Comparison of ENCODE assay signal across 16 cellular contexts in genomic region chr1:160542303-160542945, GRCh38. TPM values are rescaled to one million over a fixed set of nuclear protein-coding genes. Genes with fewer than 3 reads are reported as not detected.
A peak's percentile ranks its signal among the peaks of the same experiment; 100 is the strongest.
DNase-seq lines count a peak whose midpoint lies in the region; ATAC-seq, FAIRE-seq and TF ChIP-seq lines count a peak whose summit lies in the region.
"Had no signal": no experiment of that assay in that cellular context is flagged by ENCODE, and none has a peak within 500 bp of the region (broad histone marks: within the 10 kb centered on the region; RNA-seq: fewer than 3 reads in every experiment).

No MANE protein-coding gene starts in this region.

- peaks cover 6% of the 10 kb centered on the region for H3K9me3 Mint-ChIP-seq in natural killer cell treated with Interleukin-12 subunit alpha and Interleukin-12 subunit beta and Interleukin-15 and Interleukin-18, amount 100 ng/mL, for 72 hours
- H3K9me3 Mint-ChIP-seq: HFFc6; T-helper 1 cell treated with Interleukin-12 subunit alpha and Interleukin-12 subunit beta and Interleukin-4 antibody, amounts not matched to agents 30 μg/mL and 1 μg/mL, for 36 hours had no signal

- no peak overlapping the region for H3K4me3 ChIP-seq in fibroblast of villous mesenchyme (ENCODE audit: low read depth, low read length)

- peak overlapping the region; percentile 87 to 98 for H3K27ac Mint-ChIP-seq in natural killer cell treated with Interleukin-12 subunit alpha and Interleukin-12 subunit beta and Interleukin-15 and Interleukin-18, amount 100 ng/mL, for 72 hours
- H3K27ac Mint-ChIP-seq: HFFc6; T-helper 1 cell treated with Interleukin-12 subunit alpha and Interleukin-12 subunit beta and Interleukin-4 antibody, amounts not matched to agents 30 μg/mL and 1 μg/mL, for 36 hours had no signal

- no peak for ATAC-seq in natural killer cell treated with Interleukin-12 subunit alpha and Interleukin-12 subunit beta and Interleukin-15 and Interleukin-18, amount 100 ng/mL, for 72 hours
- ATAC-seq: sciatic nerve had no signal

- peak; percentile 58 for DNase-seq in Caki2 (ENCODE audit: low read depth)
- peak; percentile 32 for DNase-seq in RCC 7860 (ENCODE audit: low spot score)
- DNase-seq in fibroblast of villous mesenchyme (ENCODE audit: low read depth) = peak; percentile 28
- DNase-seq in natural killer cell treated with Interleukin-12 subunit alpha and Interleukin-12 subunit beta and Interleukin-15 and Interleukin-18, amount 100 ng/mL, for 72 hours (ENCODE audit: low spot score) = no peak
- no peak for DNase-seq in NCI-H2196 treated with DMSO at 0.1 percent for 48 hours (lab: John Stamatoyannopoulos, UW; ENCODE audit: unreplicated experiment)
- no peak for DNase-seq in H54 (ENCODE audit: insufficient read length, low spot score)
- DNase-seq in OCI-M1 (lab: John Stamatoyannopoulos, UW) = no peak
- no peak for DNase-seq in occipital lobe (lab: John Stamatoyannopoulos, UW)
- DNase-seq: activated CD4-positive, alpha-beta T cell treated with anti-CD3 and anti-CD28 coated beads for 4 hours; activated gamma-delta T cell; COR-L47; HFFc6; NCI-H1436 treated with DMSO at 0.1 percent for 48 hours; NCI-H524 had no signal

- peaks cover 36 to 44% of the 10 kb centered on the region in 2 donors for H3K4me1 Mint-ChIP-seq in natural killer cell treated with Interleukin-12 subunit alpha and Interleukin-12 subunit beta and Interleukin-15 and Interleukin-18, amount 100 ng/mL, for 72 hours (ENCODE audit: low read depth in 2 of 2)

- no peak for TF ChIP-seq POLR2A in H54 (IDR thresholded peaks at IDR 0.05; ENCODE audit: low read depth, low read length)

- no peaks in the 10 kb centered on the region for H3K27me3 Mint-ChIP-seq in natural killer cell treated with Interleukin-12 subunit alpha and Interleukin-12 subunit beta and Interleukin-15 and Interleukin-18, amount 100 ng/mL, for 72 hours

- no peak for TF ChIP-seq CTCF in fibroblast of villous mesenchyme (IDR thresholded peaks at IDR 0.05; ENCODE audit: insufficient read depth, low read depth, low read length)

- in situ Hi-C loops in Caki2 (cut with HindIII; ENCODE audit: low pct_unique_long_range_greater_than_20kb, low sequenced_read_pairs) = no loop called here

- H3K4me3 Mint-ChIP-seq in natural killer cell treated with Interleukin-12 subunit alpha and Interleukin-12 subunit beta and Interleukin-15 and Interleukin-18, amount 100 ng/mL, for 72 hours = no peak overlapping the region
- H3K4me3 Mint-ChIP-seq: HFFc6; T-helper 1 cell treated with Interleukin-12 subunit alpha and Interleukin-12 subunit beta and Interleukin-4 antibody, amounts not matched to agents 30 μg/mL and 1 μg/mL, for 36 hours had no signal

- no peaks in the 10 kb centered on the region for H3K36me3 Mint-ChIP-seq in natural killer cell treated with Interleukin-12 subunit alpha and Interleukin-12 subunit beta and Interleukin-15 and Interleukin-18, amount 100 ng/mL, for 72 hours

- peak; percentile 86 for FAIRE-seq in RCC 7860 (lab: Jason Lieb, UNC)
- no peak for FAIRE-seq in H54 (lab: Jason Lieb, UNC)

RNA-seq across cellular contexts. Expression of gene SLAMF6, which starts 19.4 kb away (rescaled TPM):
- not detected in 2 replicates for total RNA-seq in Caki2 (2014; rRNA removed; shearing (Covaris generic); ENCODE audit: low replicate concordance)
- not detected in 2 replicates for total RNA-seq in fibroblast of villous mesenchyme
- total RNA-seq in natural killer cell treated with Interleukin-12 subunit alpha and Interleukin-12 subunit beta and Interleukin-15 and Interleukin-18, amount 100 ng/mL, for 72 hours = 10 to 100 TPM; 10.9 to 17.7 TPM
- total RNA-seq in occipital lobe = not detected
- total RNA-seq: HFFc6 had no signal

RNA-seq across cellular contexts. Expression of gene CD84, which starts 36.9 kb away (rescaled TPM):
- total RNA-seq in Caki2 (2014; rRNA removed; shearing (Covaris generic); ENCODE audit: low replicate concordance) = not detected in 2 replicates
- total RNA-seq in fibroblast of villous mesenchyme = not detected in 2 replicates
- 10 to 100 TPM in 1 of 2 donors, 1 to 10 TPM in 1; 3.8 to 13.4 TPM for total RNA-seq in natural killer cell treated with Interleukin-12 subunit alpha and Interleukin-12 subunit beta and Interleukin-15 and Interleukin-18, amount 100 ng/mL, for 72 hours
- 2.2 TPM for total RNA-seq in occipital lobe
- total RNA-seq: HFFc6 had no signal

Comparison
In these comparisons a context has a peak if more than half of its experiments do, and no peak if none do; other contexts are left out.
1. DNase-seq: peak in Caki2 (single experiment), RCC 7860 (single experiment) and fibroblast of villous mesenchyme (single experiment); none in natural killer cell treated with Interleukin-12 subunit alpha and Interleukin-12 subunit beta and Interleukin-15 and Interleukin-18, amount 100 ng/mL, for 72 hours (single experiment), NCI-H2196 treated with DMSO at 0.1 percent for 48 hours (single experiment), H54 (single experiment), OCI-M1 (single experiment) and occipital lobe (single experiment).
2. RNA of gene SLAMF6, which starts 19.4 kb away (total RNA-seq): 10.9 to 17.7 TPM in natural killer cell treated with Interleukin-12 subunit alpha and Interleukin-12 subunit beta and Interleukin-15 and Interleukin-18, amount 100 ng/mL, for 72 hours; not detected in Caki2, not detected in fibroblast of villous mesenchyme and not detected in occipital lobe (single experiment); every median in the first group is over 10 times any median in the second.